Comparison of ENCODE assay signal across 1 cellular context in genomic region chrX:77493677-77494553, GRCh38.
TF ChIP-seq lines count a peak whose summit lies in the region.

No MANE protein-coding gene starts in this region.

TF ChIP-seq in IMR-90, 13 proteins besides CTCF, POLR2A, EP300 and RAD21 (continued from another document):
- TF ChIP-seq FOS (IDR thresholded peaks at IDR 0.05; ENCODE audit: low read depth, low read length) (no peak), BHLHE40 (IDR thresholded peaks at IDR 0.05; ENCODE audit: low read depth, low read length) (no peak), CEBPB (IDR thresholded peaks at IDR 0.05; ENCODE audit: low read depth, low read length) (no peak), USF2 (IDR thresholded peaks at IDR 0.05; ENCODE audit: low read depth, low read length) (no peak), RFX5 (IDR thresholded peaks at IDR 0.05; ENCODE audit: low read depth, low read length) (no peak), MAFK (IDR thresholded peaks at IDR 0.05; ENCODE audit: low read depth, low read length) (no peak), MXI1 (IDR thresholded peaks at IDR 0.05; ENCODE audit: borderline replicate concordance, low read depth, low read length) (no peak), MAZ (IDR thresholded peaks at IDR 0.05; ENCODE audit: borderline replicate concordance, low read depth, low read length) (no peak), NFE2L2 (IDR thresholded peaks at IDR 0.05; ENCODE audit: low read depth, low read length) (no peak), RCOR1 (IDR thresholded peaks at IDR 0.05; ENCODE audit: insufficient replicate concordance, low read length) (no peak)
